In the genomic region with DNA sequence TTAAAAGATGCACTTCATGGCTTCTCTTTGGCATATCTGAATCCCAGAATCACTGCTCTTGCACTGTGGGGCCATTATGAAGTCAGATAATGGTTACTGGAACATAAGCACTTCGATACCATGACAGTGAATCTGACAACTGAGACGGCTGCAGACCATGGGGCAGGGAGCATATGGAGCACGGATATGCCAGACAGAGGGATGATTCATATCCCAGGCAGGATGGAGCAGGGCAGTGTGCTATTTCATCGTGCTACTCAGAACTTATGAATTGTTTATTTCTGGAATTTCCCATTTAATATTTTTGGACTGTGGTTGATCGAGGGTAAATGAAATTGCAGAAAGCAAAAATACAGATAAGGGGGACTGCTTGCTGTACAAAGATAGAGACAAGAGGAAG, we compare ENCODE assay signal across 1 cellular context.
TF ChIP-seq lines count a peak whose summit lies in the region.

No MANE protein-coding gene starts in this region.

TF ChIP-seq in IMR-90, 13 proteins besides CTCF, POLR2A, EP300 and RAD21 (continued from another document):
- no peak for TF ChIP-seq MAZ (IDR thresholded peaks at IDR 0.05; ENCODE audit: borderline replicate concordance, low read depth, low read length)
